In the genomic region with DNA sequence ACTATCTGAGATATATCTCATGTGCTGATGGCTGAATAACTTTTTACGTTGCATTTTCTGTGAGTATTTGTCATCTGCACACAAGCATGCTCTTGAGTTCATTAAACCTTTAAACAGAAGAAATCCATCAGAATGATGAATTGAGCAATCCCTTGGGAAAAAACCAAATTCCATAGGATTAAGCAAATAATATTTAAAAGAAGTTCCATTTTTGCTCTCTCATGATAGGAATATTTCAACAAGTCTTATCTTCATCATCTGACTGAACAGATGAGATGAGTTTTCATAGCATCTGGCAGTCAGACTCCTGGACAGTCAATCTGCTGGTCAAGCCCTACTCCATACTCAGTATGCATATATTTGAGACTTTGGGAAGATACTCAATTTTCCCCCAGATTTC, we compare ENCODE assay signal across 20 cellular contexts.
A peak's percentile ranks its signal among the peaks of the same experiment; 100 is the strongest.
DNase-seq lines count a peak whose midpoint lies in the region; ATAC-seq and TF ChIP-seq lines count a peak whose summit lies in the region.
"Had no signal": no experiment of that assay in that cellular context is flagged by ENCODE, and none has a peak within 500 bp of the region (broad histone marks: within the 10 kb centered on the region; RNA-seq: fewer than 3 reads in every experiment).

No MANE protein-coding gene starts in this region.

- H3K4me1 ChIP-seq in trophoblast cell (ENCODE audit: control insufficient read depth in 1 of 2, insufficient read depth in 2 of 2, low read length in 2 of 2), result peaks cover 53 to 65% of the 10 kb centered on the region in 2 experiments

- no peak overlapping the region for H3K23ac ChIP-seq in trophoblast cell (ENCODE audit: low read length)

- H3K27ac Mint-ChIP-seq in activated CD4-positive, alpha-beta T cell treated with anti-CD3 and anti-CD28 coated beads, Interleukin-2, amount 10 ng/mL, durations not matched to agents 24 days and 14 days, result peak overlapping the region; percentile 14
- no peak overlapping the region for H3K27ac Mint-ChIP-seq in stimulated activated naive B cell treated with anti-CD40 and anti-IgM and Interleukin-4, amounts not matched to agents 10 μg/mL and 1 μg/mL and 100 μg/mL, for 72 hours
- H3K27ac Mint-ChIP-seq in endothelial cell (ENCODE audit: unreplicated experiment), result no peak overlapping the region

- H3K79me2 ChIP-seq in trophoblast cell (ENCODE audit: control insufficient read depth, insufficient read depth, low read length, poor library complexity), result peaks cover 5% of the 10 kb centered on the region

- H3K36me3 ChIP-seq in trophoblast cell (ENCODE audit: control insufficient read depth in 1 of 2, insufficient read depth in 2 of 2, low read length in 2 of 2), result no peaks in the 10 kb centered on the region

- intact Hi-C loops in activated CD4-positive, alpha-beta T cell treated with anti-CD3 and anti-CD28 coated beads, Interleukin-2, amount 10 ng/mL, durations not matched to agents 24 days and 14 days (cut with micrococcal nuclease), result no loop called here

- H3K4me3 Mint-ChIP-seq in activated CD4-positive, alpha-beta T cell treated with anti-CD3 and anti-CD28 coated beads, Interleukin-2, amount 10 ng/mL, durations not matched to agents 24 days and 14 days, result no peak overlapping the region
- no peak overlapping the region for H3K4me3 Mint-ChIP-seq in stimulated activated naive B cell treated with anti-CD40 and anti-IgM and Interleukin-4, amounts not matched to agents 10 μg/mL and 1 μg/mL and 100 μg/mL, for 72 hours
- H3K4me3 Mint-ChIP-seq in endothelial cell (ENCODE audit: unreplicated experiment), result no peak overlapping the region
- H3K4me3 Mint-ChIP-seq: CD8-positive, alpha-beta memory T cell had no signal

- H2AK5ac ChIP-seq in trophoblast cell (ENCODE audit: low read length), result no peak overlapping the region

- peaks cover 2% of the 10 kb centered on the region for H3K36me3 Mint-ChIP-seq in activated CD4-positive, alpha-beta T cell treated with anti-CD3 and anti-CD28 coated beads, Interleukin-2, amount 10 ng/mL, durations not matched to agents 24 days and 14 days (ENCODE audit: low read depth)
- H3K36me3 Mint-ChIP-seq in stimulated activated naive B cell treated with anti-CD40 and anti-IgM and Interleukin-4, amounts not matched to agents 10 μg/mL and 1 μg/mL and 100 μg/mL, for 72 hours, result no peaks in the 10 kb centered on the region
- H3K36me3 Mint-ChIP-seq in endothelial cell (ENCODE audit: low read depth, unreplicated experiment), result no peaks in the 10 kb centered on the region
- H3K36me3 Mint-ChIP-seq: CD8-positive, alpha-beta memory T cell had no signal

- peaks cover 52% of the 10 kb centered on the region for H3K4me1 Mint-ChIP-seq in activated CD4-positive, alpha-beta T cell treated with anti-CD3 and anti-CD28 coated beads, Interleukin-2, amount 10 ng/mL, durations not matched to agents 24 days and 14 days
- H3K4me1 Mint-ChIP-seq in stimulated activated naive B cell treated with anti-CD40 and anti-IgM and Interleukin-4, amounts not matched to agents 10 μg/mL and 1 μg/mL and 100 μg/mL, for 72 hours, result peaks cover 17 to 21% of the 10 kb centered on the region in 2 donors
- peaks cover 19% of the 10 kb centered on the region for H3K4me1 Mint-ChIP-seq in endothelial cell (ENCODE audit: unreplicated experiment)

- H3K27me3 Mint-ChIP-seq in activated CD4-positive, alpha-beta T cell treated with anti-CD3 and anti-CD28 coated beads, Interleukin-2, amount 10 ng/mL, durations not matched to agents 24 days and 14 days, result no peaks in the 10 kb centered on the region
- peaks cover 0 to 6% of the 10 kb centered on the region in 2 donors for H3K27me3 Mint-ChIP-seq in stimulated activated naive B cell treated with anti-CD40 and anti-IgM and Interleukin-4, amounts not matched to agents 10 μg/mL and 1 μg/mL and 100 μg/mL, for 72 hours
- peaks cover 2% of the 10 kb centered on the region for H3K27me3 Mint-ChIP-seq in endothelial cell (ENCODE audit: unreplicated experiment)
- H3K27me3 Mint-ChIP-seq: CD8-positive, alpha-beta memory T cell had no signal

- no peak overlapping the region for H2AFZ ChIP-seq in trophoblast cell (ENCODE audit: insufficient read depth, low read length, poor library complexity)

- no peak overlapping the region for H4K8ac ChIP-seq in trophoblast cell (ENCODE audit: low read depth, low read length)

- H4K91ac ChIP-seq in trophoblast cell (ENCODE audit: low read depth, low read length), result no peak overlapping the region

- no peak overlapping the region for H3K18ac ChIP-seq in trophoblast cell (ENCODE audit: low read length)

- H3K4ac ChIP-seq in trophoblast cell (ENCODE audit: low read depth, low read length), result no peak overlapping the region

- H3K4me2 ChIP-seq in trophoblast cell (ENCODE audit: low read length), result no peak overlapping the region
- H3K4me2 ChIP-seq: KMS-11 had no signal

- WGBS in trophoblast cell (ENCODE audit: extremely low coverage, insufficient coverage, insufficient read length), result no CpG with 5 or more reads among the region's 1 CpG

- no peaks in the 10 kb centered on the region for H3K27me3 ChIP-seq in trophoblast cell (ENCODE audit: insufficient read depth, low read length)

- peaks cover 59% of the 10 kb centered on the region for H3K79me1 ChIP-seq in trophoblast cell (ENCODE audit: low read length)

- H3K27ac ChIP-seq in trophoblast cell (ENCODE audit: low read depth, low read length), result no peak overlapping the region
- H3K27ac ChIP-seq: KMS-11, RWPE1 had no signal

- no peak overlapping the region for H2BK120ac ChIP-seq in trophoblast cell (ENCODE audit: insufficient read depth, low read length, poor library complexity)

- H3K14ac ChIP-seq in trophoblast cell (ENCODE audit: low read length), result no peak overlapping the region

- no peak overlapping the region for H2BK5ac ChIP-seq in trophoblast cell (ENCODE audit: low read depth, low read length, poor library complexity)

- peaks cover 4% of the 10 kb centered on the region for H3K9me3 Mint-ChIP-seq in activated CD4-positive, alpha-beta T cell treated with anti-CD3 and anti-CD28 coated beads, Interleukin-2, amount 10 ng/mL, durations not matched to agents 24 days and 14 days
- H3K9me3 Mint-ChIP-seq in stimulated activated naive B cell treated with anti-CD40 and anti-IgM and Interleukin-4, amounts not matched to agents 10 μg/mL and 1 μg/mL and 100 μg/mL, for 72 hours, result no peaks in the 10 kb centered on the region
- no peaks in the 10 kb centered on the region for H3K9me3 Mint-ChIP-seq in endothelial cell (ENCODE audit: unreplicated experiment)
- H3K9me3 Mint-ChIP-seq: CD8-positive, alpha-beta memory T cell had no signal

- H3K9ac ChIP-seq in trophoblast cell (ENCODE audit: low read length), result no peak overlapping the region
- H3K9ac ChIP-seq: KMS-11 had no signal

- no peak overlapping the region for H2BK12ac ChIP-seq in trophoblast cell (ENCODE audit: low read length)

- no peak for DNase-seq in activated CD4-positive, alpha-beta T cell treated with anti-CD3 and anti-CD28 coated beads, Interleukin-2, amount 10 ng/mL, durations not matched to agents 24 days and 14 days
- DNase-seq in activated CD4-positive, alpha-beta T cell treated with anti-CD3 and anti-CD28 coated beads for 4 hours, result no peak
- DNase-seq in HS-5 (ENCODE audit: low read depth) (peak; percentile 31), fibroblast of mammary gland (ENCODE audit: low read depth) (peak; percentile 49), trophoblast cell (peak; percentile 47 to 98), glomerular visceral epithelial cell (ENCODE audit: extremely low spot score) (no peak), endothelial cell (ENCODE audit: low spot score) (no peak)
- no peak for DNase-seq in stimulated activated naive B cell treated with anti-CD40 and anti-IgM and Interleukin-4, amounts not matched to agents 10 μg/mL and 1 μg/mL and 100 μg/mL, for 72 hours
- DNase-seq: 8988T, DMS79, NCI-H1092, NCI-H146, NCI-H2081, NCI-H510A treated with DMSO at 0.1 percent for 48 hours, NCI-H82, PC-3 had no signal

- no peak overlapping the region for H4K12ac ChIP-seq in trophoblast cell (ENCODE audit: low read depth, low read length)

- peaks cover 2% of the 10 kb centered on the region for H3K9me3 ChIP-seq in trophoblast cell (ENCODE audit: insufficient read depth, low read depth, low read length)

- no peak for TF ChIP-seq CTCF in fibroblast of mammary gland (conservative IDR thresholded peaks at IDR 0.05; ENCODE audit: control insufficient read depth, insufficient read depth, low read depth, low read length)
- no peak for TF ChIP-seq CTCF in endothelial cell (IDR thresholded peaks at IDR 0.05; ENCODE audit: unreplicated experiment)

- H3K4me3 ChIP-seq in fibroblast of mammary gland (ENCODE audit: control insufficient read depth, low read depth, low read length) (no peak overlapping the region), trophoblast cell (ENCODE audit: low read depth, low read length) (no peak overlapping the region)
- H3K4me3 ChIP-seq: GM12878 had no signal

- ATAC-seq in stimulated activated naive B cell treated with anti-CD40 and anti-IgM and Interleukin-4, amounts not matched to agents 10 μg/mL and 1 μg/mL and 100 μg/mL, for 72 hours (replicated peaks), result no peak
- ATAC-seq: GM12878, PC-3 had no signal

Comparison
In these comparisons a context has a peak if more than half of its experiments do, and no peak if none do; other contexts are left out.
1. DNase-seq: peak in HS-5 (single experiment), fibroblast of mammary gland (single experiment) and trophoblast cell (2 of 2); none in activated CD4-positive, alpha-beta T cell treated with anti-CD3 and anti-CD28 coated beads, Interleukin-2, amount 10 ng/mL, durations not matched to agents 24 days and 14 days (single experiment), activated CD4-positive, alpha-beta T cell treated with anti-CD3 and anti-CD28 coated beads for 4 hours (0 of 2), stimulated activated naive B cell treated with anti-CD40 and anti-IgM and Interleukin-4, amounts not matched to agents 10 μg/mL and 1 μg/mL and 100 μg/mL, for 72 hours (single experiment), glomerular visceral epithelial cell (single experiment) and endothelial cell (single experiment).